Comparison of ENCODE assay signal across 23 cellular contexts in genomic region chr6:32105433-32105832, GRCh38. TPM values are rescaled to one million over a fixed set of nuclear protein-coding genes. Genes with fewer than 3 reads are reported as not detected.
A peak's percentile ranks its signal among the peaks of the same experiment; 100 is the strongest.
DNase-seq lines count a peak whose midpoint lies in the region; ATAC-seq and TF ChIP-seq lines count a peak whose summit lies in the region.
"Had no signal": no experiment of that assay in that cellular context is flagged by ENCODE, and none has a peak within 500 bp of the region (broad histone marks: within the 10 kb centered on the region; RNA-seq: fewer than 3 reads in every experiment).

No MANE protein-coding gene starts in this region.

- peaks cover 42% of the 10 kb centered on the region for H3K27me3 ChIP-seq in AG04450 (ENCODE audit: control insufficient read depth, insufficient read depth, low read length)
- peaks cover 0 to 2% (median 0%) of the 10 kb centered on the region in 4 donors for H3K27me3 ChIP-seq in liver (ENCODE audit: control insufficient read depth in 4 of 4, insufficient read depth in 4 of 4, low read length in 3 of 4)

- WGBS in liver: 76% methylated on average over 4 of the region's 4 CpGs

- H3K27ac Mint-ChIP-seq in WTC11 (no peak overlapping the region), T-cell (no peak overlapping the region)
- H3K27ac Mint-ChIP-seq: CD4-positive, alpha-beta memory T cell; neural progenitor cell; stimulated activated naive CD8-positive, alpha-beta T cell treated with anti-CD3 and anti-CD28 coated beads, Interleukin-15, amount 100 ng/mL, for 72 hours; type B pancreatic cell had no signal

- H3K36me3 Mint-ChIP-seq in WTC11: no peaks in the 10 kb centered on the region
- H3K36me3 Mint-ChIP-seq in T-cell: no peaks in the 10 kb centered on the region
- H3K36me3 Mint-ChIP-seq: CD4-positive, alpha-beta memory T cell; neural progenitor cell had no signal

- H3K9me3 Mint-ChIP-seq in WTC11: peaks cover 8% of the 10 kb centered on the region
- H3K9me3 Mint-ChIP-seq in T-cell: no peaks in the 10 kb centered on the region
- H3K9me3 Mint-ChIP-seq: CD4-positive, alpha-beta memory T cell; neural progenitor cell; stimulated activated naive CD8-positive, alpha-beta T cell treated with anti-CD3 and anti-CD28 coated beads, Interleukin-15, amount 100 ng/mL, for 72 hours; type B pancreatic cell had no signal

- no peaks in the 10 kb centered on the region for H3K36me3 ChIP-seq in HEK293 (ENCODE audit: control insufficient read depth in 2 of 2, insufficient read depth in 1 of 2, low read length in 2 of 2)
- H3K36me3 ChIP-seq in liver (ENCODE audit: control insufficient read depth in 4 of 4, insufficient read depth in 3 of 4, low read depth in 1 of 4, low read length in 3 of 4): no peaks in the 10 kb centered on the region
- H3K36me3 ChIP-seq: neural progenitor cell had no signal

- TF ChIP-seq CTCF in AG04450 (IDR thresholded peaks at IDR 0.05; ENCODE audit: low read depth, low read length): 0 out of 2 replicates have a peak, but pooled peaks have one; percentile 6
- no peak for TF ChIP-seq CTCF in HEK293 (tag by site-specific recombination; IDR thresholded peaks at IDR 0.05)
- no peak for TF ChIP-seq CTCF in WTC11 (IDR thresholded peaks at IDR 0.05)
- no peak for TF ChIP-seq CTCF in liver (IDR thresholded peaks at IDR 0.05; ENCODE audit: low read depth, low read length, missing input control)

- H3K4me3 ChIP-seq in AG04450 (ENCODE audit: low read depth, low read length) (no peak overlapping the region), HEK293 (ENCODE audit: low read depth, low read length) (no peak overlapping the region), liver (ENCODE audit: low read depth in 1 of 3, low read length in 3 of 3) (no peak overlapping the region)
- H3K4me3 ChIP-seq: mucosa of descending colon, neural progenitor cell, smooth muscle cell had no signal

- H3K27ac ChIP-seq in AG04450 (ENCODE audit: low read depth, low read length) (no peak overlapping the region), HEK293 (ENCODE audit: extremely low read depth, low read depth, low read length) (no peak overlapping the region), liver (ENCODE audit: low read depth in 1 of 2, low read length in 2 of 2) (no peak overlapping the region)
- H3K27ac ChIP-seq: neural progenitor cell had no signal

- no peak for TF ChIP-seq RAD21 in liver (IDR thresholded peaks at IDR 0.05)

- CTCF ChIA-PET in AG04450 (lab: Charles Lee) (no interaction called here), HEK293 (lab: Yijun Ruan, JAX) (interaction anchor here (0.7 to 5.9 kb wide), 3 partner anchors 12 to 58 kb away, joined by 3 to 45 read pairs (median 5); no protein-coding TSS in a partner anchor), WTC11 (lab: Charles Lee) (no interaction called here), T-cell (lab: Charles Lee) (no interaction called here)

- POLR2A ChIA-PET in AG04450 (lab: Yijun Ruan, JAX): no interaction called here
- POLR2A ChIA-PET in HEK293 (lab: Yijun Ruan, JAX): no interaction called here
- POLR2A ChIA-PET in WTC11 (lab: Charles Lee): no interaction called here
- POLR2A ChIA-PET in T-cell (lab: Charles Lee): interaction anchor here in 1 of 2 donors (0.6 kb wide), 1 partner anchor 46 kb away, joined by 15 read pairs; no protein-coding TSS in a partner anchor

- H3K9ac ChIP-seq in liver (ENCODE audit: low read depth in 1 of 2, low read length in 2 of 2): no peak overlapping the region
- H3K9ac ChIP-seq: neural progenitor cell had no signal

- no peak overlapping the region for H3K4me3 Mint-ChIP-seq in WTC11
- H3K4me3 Mint-ChIP-seq in T-cell: no peak overlapping the region
- H3K4me3 Mint-ChIP-seq: CD4-positive, alpha-beta memory T cell; neural progenitor cell; stimulated activated naive CD8-positive, alpha-beta T cell treated with anti-CD3 and anti-CD28 coated beads, Interleukin-15, amount 100 ng/mL, for 72 hours; type B pancreatic cell had no signal

- no peak for DNase-seq in AG04450 (ENCODE audit: low read depth, low spot score)
- DNase-seq in WTC11 (ENCODE audit: low spot score): no peak
- DNase-seq in T-cell: no peak
- no peak for DNase-seq in NCI-H345 treated with DMSO at 0.1 percent for 48 hours (lab: John Stamatoyannopoulos, UW; ENCODE audit: unreplicated experiment)
- DNase-seq: activated naive CD4-positive, alpha-beta T cell treated with anti-CD3 and anti-CD28 coated beads, Interleukin-2, amount 50 U/mL, for 16 hours; CD4-positive, alpha-beta memory T cell; effector memory CD4-positive, alpha-beta T cell; GF-D8; GOT3; heart left ventricle; mucosa of descending colon; NCI-H1105; NCI-H2081 treated with DMSO at 0.1 percent for 48 hours; stimulated activated CD4-positive, alpha-beta T cell treated with anti-CD3 and anti-CD28 coated beads, Interleukin-4, amount 100 ng/mL, for 1 hour; stimulated activated naive CD8-positive, alpha-beta T cell treated with anti-CD3 and anti-CD28 coated beads, Interleukin-15, amount 100 ng/mL, for 72 hours had no signal

- H3K4me1 Mint-ChIP-seq in WTC11 (peaks cover 20% of the 10 kb centered on the region), T-cell (peaks cover 24 to 34% (median 26%) of the 10 kb centered on the region in 3 donors)

- peaks cover 9% of the 10 kb centered on the region; the same call in 1 of the 2 replicates for H3K4me1 ChIP-seq in HEK293 (ENCODE audit: control insufficient read depth, insufficient read depth, low read length)
- peaks cover 0 to 2% (median under 1%) of the 10 kb centered on the region in 4 donors for H3K4me1 ChIP-seq in liver (ENCODE audit: control insufficient read depth in 4 of 4, insufficient read depth in 4 of 4, low read length in 3 of 4)

- ATAC-seq in WTC11: no peak
- ATAC-seq in T-cell (replicated peaks in 1 of 4): no peak
- ATAC-seq in HG03432 (IDR thresholded peaks at IDR 0.05; ENCODE audit: unreplicated experiment): no peak
- no peak for ATAC-seq in HG03439 (IDR thresholded peaks at IDR 0.05; ENCODE audit: unreplicated experiment)
- ATAC-seq: heart left ventricle; left lobe of liver; mucosa of descending colon; stimulated activated naive CD8-positive, alpha-beta T cell treated with anti-CD3 and anti-CD28 coated beads, Interleukin-15, amount 100 ng/mL, for 72 hours had no signal

- no peaks in the 10 kb centered on the region for H3K9me3 ChIP-seq in AG04450 (ENCODE audit: control insufficient read depth, insufficient read depth, low read length)
- no peaks in the 10 kb centered on the region for H3K9me3 ChIP-seq in HEK293 (ENCODE audit: control insufficient read depth, insufficient read depth, low read depth, low read length)
- no peaks in the 10 kb centered on the region for H3K9me3 ChIP-seq in liver (ENCODE audit: control insufficient read depth in 4 of 4, low read length in 3 of 4)
- H3K9me3 ChIP-seq: heart left ventricle, mucosa of descending colon had no signal

- H3K27me3 Mint-ChIP-seq in WTC11 (ENCODE audit: low read depth): peaks cover 34% of the 10 kb centered on the region
- peaks cover 17 to 34% of the 10 kb centered on the region in 2 donors for H3K27me3 Mint-ChIP-seq in T-cell

TF ChIP-seq in WTC11, 78 proteins besides CTCF, POLR2A, EP300 and RAD21 (continues in another document):
- TF ChIP-seq IRF2 (CRISPR knock-in tag; IDR thresholded peaks at IDR 0.05; ENCODE audit: borderline replicate concordance, low read depth): no peak

TF ChIP-seq in liver, 16 proteins besides CTCF, POLR2A, EP300 and RAD21 (continues in another document):
- TF ChIP-seq TAF1 (conservative IDR thresholded peaks at IDR 0.05) (no peak), SP1 (IDR thresholded peaks at IDR 0.05) (no peak)

RNA-seq across cellular contexts. Expression of gene TNXB, which starts 3.7 kb away (rescaled TPM):
- polyA plus RNA-seq in AG04450 (2011; rRNA removed) (0.25 and 0.35 TPM in 2 replicates), liver (1 to 10 TPM; 3.0 to 4.4 TPM)
- polyA minus RNA-seq in AG04450 (2011; rRNA and poly(A)+ RNA removed): 0.14 and 1.7 TPM in 2 replicates
- total RNA-seq in WTC11 (2021) (6.4 to 10.9 TPM (median 9.0 TPM) in 3 replicates), liver (10 to 100 TPM in 1 of 2 donors, 1 to 10 TPM in 1; 6.8 to 17.1 TPM), T-cell (10 to 100 TPM in 4 of 5 donors, 1 to 10 TPM in 1; 8.0 to 20.9 (median 15.4) TPM)

RNA-seq across cellular contexts. Expression of gene ATF6B, which starts 22.6 kb away (rescaled TPM):
- 39.2 and 60.0 TPM in 2 replicates for polyA plus RNA-seq in AG04450 (2011; rRNA removed)
- polyA minus RNA-seq in AG04450 (2011; rRNA and poly(A)+ RNA removed): 43.7 and 58.2 TPM in 2 replicates
- 46.1 to 49.1 TPM (median 47.5 TPM) in 3 replicates for total RNA-seq in WTC11 (2021)
- 10 to 100 TPM; 13.6 to 13.9 TPM for total RNA-seq in liver
- 10 to 100 TPM; 17.1 to 24.8 TPM for polyA plus RNA-seq in liver
- 100 to 1,000 TPM; 106 to 151 (median 145) TPM for total RNA-seq in T-cell

RNA-seq across cellular contexts. Expression of gene FKBPL, which starts 24.7 kb away (rescaled TPM):
- polyA plus RNA-seq in AG04450 (2011; rRNA removed) (3.1 and 3.8 TPM in 2 replicates), liver (1 to 10 TPM; 2.8 to 3.3 TPM)
- 3.0 and 3.6 TPM in 2 replicates for polyA minus RNA-seq in AG04450 (2011; rRNA and poly(A)+ RNA removed)
- total RNA-seq in WTC11 (2021) (8.2 to 9.0 TPM (median 8.4 TPM) in 3 replicates), liver (1 to 10 TPM; 2.3 to 5.7 TPM), T-cell (1 to 10 TPM in 4 of 5 donors, under 1 TPM in 1; 0.83 to 3.7 (median 1.5) TPM)

RNA-seq across cellular contexts. Expression of gene PRRT1, which starts 46.3 kb away (rescaled TPM):
- polyA plus RNA-seq in AG04450 (2011; rRNA removed) (0.27 and 0.47 TPM in 2 replicates), liver (under 1 TPM; 0.19 to 0.24 TPM)
- 0.13 TPM in 1 of 2 replicates, not detected in the other for polyA minus RNA-seq in AG04450 (2011; rRNA and poly(A)+ RNA removed)
- total RNA-seq in WTC11 (2021) (1.4 to 2.2 TPM (median 1.6 TPM) in 3 replicates), liver (under 1 TPM in 1 of 2 donors, not detected in 1; 0.08 TPM), T-cell (1 to 10 TPM; 1.7 to 3.3 (median 2.3) TPM)
- total RNA-seq: smooth muscle cell had no signal

RNA-seq across cellular contexts. Expression of gene PPT2, which starts 48.5 kb away (rescaled TPM):
- polyA plus RNA-seq in AG04450 (2011; rRNA removed): 12.6 and 14.1 TPM in 2 replicates
- 9.4 and 10.3 TPM in 2 replicates for polyA minus RNA-seq in AG04450 (2011; rRNA and poly(A)+ RNA removed)
- 30.0 to 33.8 TPM (median 31.6 TPM) in 3 replicates for total RNA-seq in WTC11 (2021)
- total RNA-seq in liver: 10 to 100 TPM; 22.3 to 47.4 TPM
- polyA plus RNA-seq in liver: 1 to 10 TPM; 7.6 to 7.8 TPM
- total RNA-seq in T-cell: 10 to 100 TPM; 11.2 to 25.6 (median 19.3) TPM
